In the genomic region with DNA sequence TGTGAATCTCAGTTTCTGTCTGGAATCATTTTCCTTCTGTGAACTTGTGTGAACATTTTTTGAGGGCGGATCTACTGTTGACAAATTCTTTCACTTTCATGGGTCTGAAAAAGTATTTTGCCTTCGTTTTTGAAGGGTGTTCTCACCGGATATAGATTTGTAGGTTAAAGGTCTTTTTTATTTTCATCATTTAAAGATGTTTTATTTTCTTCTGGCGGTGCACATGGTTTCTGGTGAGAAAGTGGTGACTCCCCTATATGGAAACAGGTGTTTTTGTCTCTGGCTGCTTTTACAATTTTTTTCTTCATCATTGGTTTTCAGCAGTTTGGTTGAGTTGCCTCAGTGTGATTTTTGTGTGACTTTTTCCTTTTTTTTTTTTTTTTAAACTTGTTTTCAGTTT, we compare ENCODE assay signal across 10 cellular contexts.
DNase-seq lines count a peak whose midpoint lies in the region; ATAC-seq and TF ChIP-seq lines count a peak whose summit lies in the region.
"Had no signal": no experiment of that assay in that cellular context is flagged by ENCODE, and none has a peak within 500 bp of the region (broad histone marks: within the 10 kb centered on the region; RNA-seq: fewer than 3 reads in every experiment).

No MANE protein-coding gene starts in this region.

- peak overlapping the region; percentile 42 for H3K27ac Mint-ChIP-seq in activated naive CD4-positive, alpha-beta T cell treated with anti-CD3 and anti-CD28 coated beads for 36 hours
- H3K27ac Mint-ChIP-seq in effector memory CD8-positive, alpha-beta T cell = peak overlapping the region; percentile 77 to 85
- peak overlapping the region; percentile 57 for H3K27ac Mint-ChIP-seq in stimulated activated naive CD8-positive, alpha-beta T cell treated with anti-CD3 and anti-CD28 coated beads, Interleukin-15, Interleukin-2, amounts not matched to agents 100 ng/mL and 50 ng/mL, for 24 hours

- H3K4me2 ChIP-seq in OCI-LY1 (ENCODE audit: low read length) = peak overlapping the region; percentile 54

- H3K4me1 Mint-ChIP-seq in activated naive CD4-positive, alpha-beta T cell treated with anti-CD3 and anti-CD28 coated beads for 36 hours (ENCODE audit: low read depth) = peaks cover 78% of the 10 kb centered on the region
- peaks cover 50 to 73% of the 10 kb centered on the region in 2 donors for H3K4me1 Mint-ChIP-seq in effector memory CD8-positive, alpha-beta T cell (ENCODE audit: low read depth in 2 of 2)
- peaks cover 94% of the 10 kb centered on the region for H3K4me1 Mint-ChIP-seq in stimulated activated naive CD8-positive, alpha-beta T cell treated with anti-CD3 and anti-CD28 coated beads, Interleukin-15, Interleukin-2, amounts not matched to agents 100 ng/mL and 50 ng/mL, for 24 hours (ENCODE audit: low read depth)

- H3K27me3 Mint-ChIP-seq in activated naive CD4-positive, alpha-beta T cell treated with anti-CD3 and anti-CD28 coated beads for 36 hours (ENCODE audit: low read depth) = no peaks in the 10 kb centered on the region
- no peaks in the 10 kb centered on the region for H3K27me3 Mint-ChIP-seq in effector memory CD8-positive, alpha-beta T cell
- no peaks in the 10 kb centered on the region for H3K27me3 Mint-ChIP-seq in stimulated activated naive CD8-positive, alpha-beta T cell treated with anti-CD3 and anti-CD28 coated beads, Interleukin-15, Interleukin-2, amounts not matched to agents 100 ng/mL and 50 ng/mL, for 24 hours

- peak; percentile 76 for ATAC-seq in effector memory CD8-positive, alpha-beta T cell (replicated peaks)
- ATAC-seq in HG03097 (IDR thresholded peaks at IDR 0.05; ENCODE audit: low FRiP score, unreplicated experiment) = no peak

- peaks cover 98% of the 10 kb centered on the region for H3K79me2 ChIP-seq in OCI-LY1 (ENCODE audit: insufficient read depth, low read length)

- H3F3A ChIP-seq in OCI-LY1 (ENCODE audit: insufficient read depth, low read length) = peaks cover 6% of the 10 kb centered on the region; the same call in 1 of the 2 replicates

- H3K4me3 ChIP-seq in OCI-LY1 (ENCODE audit: low read depth, low read length, poor library complexity, severe bottlenecking) = peak overlapping the region; percentile 28
- H3K4me3 ChIP-seq: skin epidermis had no signal

- intact Hi-C loops in activated naive CD4-positive, alpha-beta T cell treated with anti-CD3 and anti-CD28 coated beads for 36 hours (cut with micrococcal nuclease) = loop anchor here (1.0 to 5.0 kb wide), 4 partner anchors 41 to 194 kb away; partner anchors contain the start of gene VPS26C

- no peaks in the 10 kb centered on the region for H3K9me3 Mint-ChIP-seq in activated naive CD4-positive, alpha-beta T cell treated with anti-CD3 and anti-CD28 coated beads for 36 hours
- no peaks in the 10 kb centered on the region for H3K9me3 Mint-ChIP-seq in effector memory CD8-positive, alpha-beta T cell
- no peaks in the 10 kb centered on the region for H3K9me3 Mint-ChIP-seq in stimulated activated naive CD8-positive, alpha-beta T cell treated with anti-CD3 and anti-CD28 coated beads, Interleukin-15, Interleukin-2, amounts not matched to agents 100 ng/mL and 50 ng/mL, for 24 hours

- H3K9me3 ChIP-seq in OCI-LY1 (ENCODE audit: low read length) = no peaks in the 10 kb centered on the region

- peaks cover 70% of the 10 kb centered on the region for H3K4me1 ChIP-seq in OCI-LY1 (ENCODE audit: insufficient read depth, low read length, severe bottlenecking)

- H3K36me3 Mint-ChIP-seq in activated naive CD4-positive, alpha-beta T cell treated with anti-CD3 and anti-CD28 coated beads for 36 hours (ENCODE audit: low read depth) = peaks cover 3% of the 10 kb centered on the region
- H3K36me3 Mint-ChIP-seq in effector memory CD8-positive, alpha-beta T cell (ENCODE audit: insufficient read depth) = peaks cover 24% of the 10 kb centered on the region
- H3K36me3 Mint-ChIP-seq in stimulated activated naive CD8-positive, alpha-beta T cell treated with anti-CD3 and anti-CD28 coated beads, Interleukin-15, Interleukin-2, amounts not matched to agents 100 ng/mL and 50 ng/mL, for 24 hours (ENCODE audit: low read depth) = peaks cover 9% of the 10 kb centered on the region

- H3K9ac ChIP-seq in OCI-LY1 (ENCODE audit: low read length) = peak overlapping the region; percentile 1

- H3K36me3 ChIP-seq in OCI-LY1 (ENCODE audit: insufficient read depth, low read length) = peaks cover 14% of the 10 kb centered on the region; the same call in 1 of the 2 replicates

- H3K27me3 ChIP-seq in OCI-LY1 (ENCODE audit: insufficient read depth, low read length) = no peaks in the 10 kb centered on the region

- no peaks in the 10 kb centered on the region for H3K9me2 ChIP-seq in OCI-LY1 (ENCODE audit: low read depth, low read length)

- no peaks in the 10 kb centered on the region for H4K20me1 ChIP-seq in OCI-LY1 (ENCODE audit: insufficient read depth, low read length)

- CTCF ChIA-PET in activated naive CD4-positive, alpha-beta T cell treated with anti-CD3 and anti-CD28 coated beads for 36 hours (lab: Charles Lee) = no interaction called here

- H3K4me3 Mint-ChIP-seq in activated naive CD4-positive, alpha-beta T cell treated with anti-CD3 and anti-CD28 coated beads for 36 hours = peak overlapping the region; percentile 34
- H3K4me3 Mint-ChIP-seq in effector memory CD8-positive, alpha-beta T cell = peak overlapping the region; percentile 60 to 63
- H3K4me3 Mint-ChIP-seq in stimulated activated naive CD8-positive, alpha-beta T cell treated with anti-CD3 and anti-CD28 coated beads, Interleukin-15, Interleukin-2, amounts not matched to agents 100 ng/mL and 50 ng/mL, for 24 hours = peak overlapping the region; percentile 40

- no peak overlapping the region for H2AFZ ChIP-seq in OCI-LY1 (ENCODE audit: low read length)

- TF ChIP-seq CTCF in OCI-LY1 (IDR thresholded peaks at IDR 0.05; ENCODE audit: low read length) = no peak

- no peak for DNase-seq in activated naive CD4-positive, alpha-beta T cell treated with anti-CD3 and anti-CD28 coated beads for 36 hours
- no peak for DNase-seq in activated naive CD4-positive, alpha-beta T cell treated with Interleukin-2 at 50 U/mL for 16 hours
- DNase-seq in effector memory CD8-positive, alpha-beta T cell = no peak
- DNase-seq in amygdala (lab: John Stamatoyannopoulos, UW) = no peak
- no peak for DNase-seq in H4 (ENCODE audit: low spot score)
- DNase-seq: midbrain had no signal

- H3K27ac ChIP-seq in OCI-LY1 (ENCODE audit: low read depth, low read length, poor library complexity, severe bottlenecking) = peak overlapping the region; percentile 82
- H3K27ac ChIP-seq: skin epidermis had no signal
